1 cellular context compared by ENCODE assay signal in the genomic region with DNA sequence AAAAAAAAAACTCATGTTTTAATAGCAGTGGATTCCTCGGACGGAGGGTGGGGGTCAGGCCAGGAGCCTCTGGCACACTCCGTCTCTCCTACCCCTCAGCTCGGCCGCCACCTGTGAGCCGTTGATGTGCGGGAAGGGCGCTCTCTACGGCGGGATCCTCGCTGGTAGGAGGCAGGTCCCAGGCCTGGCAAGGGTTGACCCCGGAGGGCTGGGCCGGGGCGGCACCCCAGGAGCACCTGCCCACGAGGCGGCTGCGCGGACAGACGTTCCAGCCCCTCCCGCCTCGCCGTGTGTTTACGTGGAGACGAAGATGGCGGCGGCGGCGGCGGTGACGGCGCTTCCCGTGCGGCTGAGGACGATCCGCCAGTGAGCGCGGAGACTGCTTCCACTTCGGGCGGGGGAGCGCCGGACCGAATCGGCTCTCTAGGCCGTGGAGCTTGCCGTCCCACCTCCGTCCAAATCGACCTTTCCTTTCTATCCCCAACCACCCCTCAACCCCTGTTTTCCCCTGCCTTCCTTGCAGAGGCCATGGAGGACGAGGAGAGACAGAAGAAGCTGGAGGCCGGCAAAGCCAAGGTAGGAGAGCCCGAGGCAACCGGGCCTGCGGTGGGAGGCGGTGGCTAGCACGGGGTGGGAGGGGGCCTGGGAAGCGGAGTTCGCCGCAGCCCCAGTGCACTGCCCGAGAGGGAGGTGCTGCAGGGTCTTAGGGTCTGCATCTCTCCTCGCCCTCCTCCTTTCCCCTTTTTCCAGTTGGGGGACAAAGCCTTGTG.
A peak's percentile ranks its signal among the peaks of the same experiment; 100 is the strongest.
TF ChIP-seq lines count a peak whose summit lies in the region.

A gene (plus strand): TSS at position 291 of the 770 bp plus-strand sequence. CDS start 238 bp downstream, at position 529.

TF ChIP-seq in HepG2, 621 proteins besides CTCF, POLR2A, EP300 and RAD21 (continued from another document and continues in another):
- TF ChIP-seq RXRA (CRISPR knock-in tag; IDR thresholded peaks at IDR 0.05) (peak; percentile 58; the same call in 1 of the 2 replicates), ZNF343 (CRISPR knock-in tag; IDR thresholded peaks at IDR 0.05) (peak; percentile 80; the same call in 1 of the 2 replicates), MTA1 (CRISPR knock-in tag; IDR thresholded peaks at IDR 0.05; ENCODE audit: borderline replicate concordance) (peak; percentile 95), ZSCAN20 (CRISPR knock-in tag; IDR thresholded peaks at IDR 0.05; ENCODE audit: borderline replicate concordance) (no peak), TSC22D2 (CRISPR knock-in tag; IDR thresholded peaks at IDR 0.05; ENCODE audit: borderline replicate concordance) (peak; percentile 85; the same call in 1 of the 2 replicates), ZNF20 (CRISPR knock-in tag; IDR thresholded peaks at IDR 0.05) (no peak; the same call in 1 of the 2 replicates), ZFP36L1 (CRISPR knock-in tag; IDR thresholded peaks at IDR 0.05) (no peak), TCF7L2 (IDR thresholded peaks at IDR 0.05; ENCODE audit: low read depth, low read length) (no peak), TEAD2 (CRISPR knock-in tag; IDR thresholded peaks at IDR 0.05) (no peak), RNF2 (conservative IDR thresholded peaks at IDR 0.05; ENCODE audit: low read depth) (no peak), U2AF1 (optimal IDR thresholded peaks at IDR 0.05; ENCODE audit: low read depth, low read length) (no peak), SCMH1 (CRISPR knock-in tag; IDR thresholded peaks at IDR 0.05; ENCODE audit: borderline replicate concordance) (no peak), RARG (CRISPR knock-in tag; IDR thresholded peaks at IDR 0.05; ENCODE audit: low read depth) (no peak), MAZ (IDR thresholded peaks at IDR 0.05; ENCODE audit: borderline replicate concordance, low read depth, low read length) (no peak), MAZ (CRISPR knock-in tag; IDR thresholded peaks at IDR 0.05; ENCODE audit: low read depth) (peak; percentile 91; the same call in 1 of the 2 replicates), FOSL1 (CRISPR knock-in tag; IDR thresholded peaks at IDR 0.05; ENCODE audit: borderline replicate concordance) (no peak), SP4 (CRISPR knock-in tag; IDR thresholded peaks at IDR 0.05) (peak; percentile 88)
- TF ChIP-seq, protein P1, sequence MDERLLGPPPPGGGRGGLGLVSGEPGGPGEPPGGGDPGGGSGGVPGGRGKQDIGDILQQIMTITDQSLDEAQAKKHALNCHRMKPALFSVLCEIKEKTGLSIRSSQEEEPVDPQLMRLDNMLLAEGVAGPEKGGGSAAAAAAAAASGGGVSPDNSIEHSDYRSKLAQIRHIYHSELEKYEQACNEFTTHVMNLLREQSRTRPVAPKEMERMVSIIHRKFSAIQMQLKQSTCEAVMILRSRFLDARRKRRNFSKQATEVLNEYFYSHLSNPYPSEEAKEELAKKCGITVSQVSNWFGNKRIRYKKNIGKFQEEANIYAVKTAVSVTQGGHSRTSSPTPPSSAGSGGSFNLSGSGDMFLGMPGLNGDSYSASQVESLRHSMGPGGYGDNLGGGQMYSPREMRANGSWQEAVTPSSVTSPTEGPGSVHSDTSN (CRISPR knock-in tag; IDR thresholded peaks at IDR 0.05), result no peak
- TF ChIP-seq, protein P2, sequence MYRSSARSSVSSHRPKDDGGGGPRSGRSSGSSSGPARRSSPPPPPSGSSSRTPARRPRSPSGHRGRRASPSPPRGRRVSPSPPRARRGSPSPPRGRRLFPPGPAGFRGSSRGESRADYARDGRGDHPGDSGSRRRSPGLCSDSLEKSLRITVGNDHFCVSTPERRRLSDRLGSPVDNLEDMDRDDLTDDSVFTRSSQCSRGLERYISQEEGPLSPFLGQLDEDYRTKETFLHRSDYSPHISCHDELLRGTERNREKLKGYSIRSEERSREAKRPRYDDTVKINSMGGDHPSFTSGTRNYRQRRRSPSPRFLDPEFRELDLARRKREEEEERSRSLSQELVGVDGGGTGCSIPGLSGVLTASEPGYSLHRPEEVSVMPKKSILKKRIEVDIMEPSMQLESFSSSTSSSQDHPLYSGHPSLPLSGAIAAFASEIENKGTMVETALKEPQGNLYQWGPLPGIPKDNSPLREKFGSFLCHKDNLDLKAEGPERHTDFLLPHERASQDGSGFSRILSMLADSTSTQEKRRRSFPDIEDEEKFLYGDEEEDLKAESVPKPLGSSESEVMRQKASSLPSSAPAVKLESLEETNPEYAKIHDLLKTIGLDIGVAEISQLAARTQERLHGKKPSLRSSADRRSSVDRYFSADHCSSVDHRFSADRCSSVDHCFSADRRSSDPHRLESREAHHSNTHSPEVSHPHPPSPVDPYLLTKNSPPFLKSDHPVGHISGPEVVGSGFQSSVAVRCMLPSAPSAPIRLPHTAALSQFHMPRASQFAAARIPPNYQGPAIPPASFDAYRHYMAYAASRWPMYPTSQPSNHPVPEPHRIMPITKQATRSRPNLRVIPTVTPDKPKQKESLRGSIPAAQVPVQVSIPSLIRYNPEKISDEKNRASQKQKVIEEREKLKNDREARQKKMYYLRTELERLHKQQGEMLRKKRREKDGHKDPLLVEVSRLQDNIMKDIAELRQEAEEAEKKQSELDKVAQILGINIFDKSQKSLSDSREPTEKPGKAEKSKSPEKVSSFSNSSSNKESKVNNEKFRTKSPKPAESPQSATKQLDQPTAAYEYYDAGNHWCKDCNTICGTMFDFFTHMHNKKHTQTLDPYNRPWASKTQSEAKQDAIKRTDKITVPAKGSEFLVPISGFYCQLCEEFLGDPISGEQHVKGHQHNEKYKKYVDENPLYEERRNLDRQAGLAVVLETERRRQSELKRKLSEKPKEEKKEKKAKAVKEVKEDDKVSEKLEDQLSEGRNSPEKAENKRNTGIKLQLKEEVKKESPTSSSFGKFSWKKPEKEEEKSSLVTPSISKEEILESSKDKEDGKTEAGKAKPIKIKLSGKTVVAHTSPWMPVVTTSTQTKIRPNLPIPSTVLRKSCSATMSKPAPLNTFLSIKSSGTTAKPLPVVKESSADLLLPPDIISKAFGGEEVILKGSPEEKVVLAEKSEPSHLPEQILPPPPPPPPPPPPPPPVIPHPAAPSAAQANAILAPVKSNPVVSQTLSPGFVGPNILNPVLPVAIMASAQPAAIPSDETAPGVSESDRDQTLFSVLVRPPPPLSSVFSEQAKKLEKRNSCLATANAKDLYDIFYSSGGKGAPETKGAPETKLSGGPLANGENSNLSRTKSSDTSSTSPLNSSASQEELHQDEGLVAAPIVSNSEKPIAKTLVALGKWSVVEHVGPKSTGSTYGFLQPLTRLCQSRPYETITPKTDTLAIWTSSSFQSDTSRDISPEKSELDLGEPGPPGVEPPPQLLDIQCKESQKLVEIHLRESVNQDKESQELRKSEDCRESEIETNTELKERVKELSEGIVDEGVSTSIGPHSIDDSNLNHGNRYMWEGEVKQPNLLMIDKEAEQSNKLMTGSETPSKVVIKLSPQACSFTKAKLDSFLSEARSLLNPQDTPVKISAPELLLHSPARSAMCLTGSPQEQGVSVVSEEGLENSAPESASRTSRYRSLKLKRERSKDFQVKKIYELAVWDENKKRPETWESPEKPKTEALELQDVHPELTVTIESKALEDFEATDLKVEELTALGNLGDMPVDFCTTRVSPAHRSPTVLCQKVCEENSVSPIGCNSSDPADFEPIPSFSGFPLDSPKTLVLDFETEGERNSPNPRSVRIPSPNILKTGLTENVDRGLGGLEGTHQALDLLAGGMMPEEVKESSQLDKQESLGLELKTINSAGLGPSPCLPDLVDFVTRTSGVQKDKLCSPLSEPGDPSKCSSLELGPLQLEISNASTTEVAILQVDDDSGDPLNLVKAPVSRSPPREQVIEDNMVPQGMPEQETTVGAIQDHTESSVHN (CRISPR knock-in tag; IDR thresholded peaks at IDR 0.05), result no peak; the same call in 1 of the 2 replicates
- TF ChIP-seq, protein P3, sequence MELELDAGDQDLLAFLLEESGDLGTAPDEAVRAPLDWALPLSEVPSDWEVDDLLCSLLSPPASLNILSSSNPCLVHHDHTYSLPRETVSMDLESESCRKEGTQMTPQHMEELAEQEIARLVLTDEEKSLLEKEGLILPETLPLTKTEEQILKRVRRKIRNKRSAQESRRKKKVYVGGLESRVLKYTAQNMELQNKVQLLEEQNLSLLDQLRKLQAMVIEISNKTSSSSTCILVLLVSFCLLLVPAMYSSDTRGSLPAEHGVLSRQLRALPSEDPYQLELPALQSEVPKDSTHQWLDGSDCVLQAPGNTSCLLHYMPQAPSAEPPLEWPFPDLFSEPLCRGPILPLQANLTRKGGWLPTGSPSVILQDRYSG (CRISPR knock-in tag; IDR thresholded peaks at IDR 0.05), result no peak
- TF ChIP-seq, protein P4, sequence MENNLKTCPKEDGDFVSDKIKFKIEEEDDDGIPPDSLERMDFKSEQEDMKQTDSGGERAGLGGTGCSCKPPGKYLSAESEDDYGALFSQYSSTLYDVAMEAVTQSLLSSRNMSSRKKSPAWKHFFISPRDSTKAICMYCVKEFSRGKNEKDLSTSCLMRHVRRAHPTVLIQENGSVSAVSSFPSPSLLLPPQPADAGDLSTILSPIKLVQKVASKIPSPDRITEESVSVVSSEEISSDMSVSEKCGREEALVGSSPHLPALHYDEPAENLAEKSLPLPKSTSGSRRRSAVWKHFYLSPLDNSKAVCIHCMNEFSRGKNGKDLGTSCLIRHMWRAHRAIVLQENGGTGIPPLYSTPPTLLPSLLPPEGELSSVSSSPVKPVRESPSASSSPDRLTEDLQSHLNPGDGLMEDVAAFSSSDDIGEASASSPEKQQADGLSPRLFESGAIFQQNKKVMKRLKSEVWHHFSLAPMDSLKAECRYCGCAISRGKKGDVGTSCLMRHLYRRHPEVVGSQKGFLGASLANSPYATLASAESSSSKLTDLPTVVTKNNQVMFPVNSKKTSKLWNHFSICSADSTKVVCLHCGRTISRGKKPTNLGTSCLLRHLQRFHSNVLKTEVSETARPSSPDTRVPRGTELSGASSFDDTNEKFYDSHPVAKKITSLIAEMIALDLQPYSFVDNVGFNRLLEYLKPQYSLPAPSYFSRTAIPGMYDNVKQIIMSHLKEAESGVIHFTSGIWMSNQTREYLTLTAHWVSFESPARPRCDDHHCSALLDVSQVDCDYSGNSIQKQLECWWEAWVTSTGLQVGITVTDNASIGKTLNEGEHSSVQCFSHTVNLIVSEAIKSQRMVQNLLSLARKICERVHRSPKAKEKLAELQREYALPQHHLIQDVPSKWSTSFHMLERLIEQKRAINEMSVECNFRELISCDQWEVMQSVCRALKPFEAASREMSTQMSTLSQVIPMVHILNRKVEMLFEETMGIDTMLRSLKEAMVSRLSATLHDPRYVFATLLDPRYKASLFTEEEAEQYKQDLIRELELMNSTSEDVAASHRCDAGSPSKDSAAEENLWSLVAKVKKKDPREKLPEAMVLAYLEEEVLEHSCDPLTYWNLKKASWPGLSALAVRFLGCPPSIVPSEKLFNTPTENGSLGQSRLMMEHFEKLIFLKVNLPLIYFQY (CRISPR knock-in tag; IDR thresholded peaks at IDR 0.05; ENCODE audit: borderline replicate concordance), result no peak
- TF ChIP-seq, protein P5, sequence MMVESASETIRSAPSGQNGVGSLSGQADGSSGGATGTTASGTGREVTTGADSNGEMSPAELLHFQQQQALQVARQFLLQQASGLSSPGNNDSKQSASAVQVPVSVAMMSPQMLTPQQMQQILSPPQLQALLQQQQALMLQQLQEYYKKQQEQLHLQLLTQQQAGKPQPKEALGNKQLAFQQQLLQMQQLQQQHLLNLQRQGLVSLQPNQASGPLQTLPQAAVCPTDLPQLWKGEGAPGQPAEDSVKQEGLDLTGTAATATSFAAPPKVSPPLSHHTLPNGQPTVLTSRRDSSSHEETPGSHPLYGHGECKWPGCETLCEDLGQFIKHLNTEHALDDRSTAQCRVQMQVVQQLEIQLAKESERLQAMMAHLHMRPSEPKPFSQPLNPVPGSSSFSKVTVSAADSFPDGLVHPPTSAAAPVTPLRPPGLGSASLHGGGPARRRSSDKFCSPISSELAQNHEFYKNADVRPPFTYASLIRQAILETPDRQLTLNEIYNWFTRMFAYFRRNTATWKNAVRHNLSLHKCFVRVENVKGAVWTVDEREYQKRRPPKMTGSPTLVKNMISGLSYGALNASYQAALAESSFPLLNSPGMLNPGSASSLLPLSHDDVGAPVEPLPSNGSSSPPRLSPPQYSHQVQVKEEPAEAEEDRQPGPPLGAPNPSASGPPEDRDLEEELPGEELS (CRISPR knock-in tag; IDR thresholded peaks at IDR 0.05), result peak; percentile 48; the same call in 1 of the 2 replicates
- TF ChIP-seq, protein P6, sequence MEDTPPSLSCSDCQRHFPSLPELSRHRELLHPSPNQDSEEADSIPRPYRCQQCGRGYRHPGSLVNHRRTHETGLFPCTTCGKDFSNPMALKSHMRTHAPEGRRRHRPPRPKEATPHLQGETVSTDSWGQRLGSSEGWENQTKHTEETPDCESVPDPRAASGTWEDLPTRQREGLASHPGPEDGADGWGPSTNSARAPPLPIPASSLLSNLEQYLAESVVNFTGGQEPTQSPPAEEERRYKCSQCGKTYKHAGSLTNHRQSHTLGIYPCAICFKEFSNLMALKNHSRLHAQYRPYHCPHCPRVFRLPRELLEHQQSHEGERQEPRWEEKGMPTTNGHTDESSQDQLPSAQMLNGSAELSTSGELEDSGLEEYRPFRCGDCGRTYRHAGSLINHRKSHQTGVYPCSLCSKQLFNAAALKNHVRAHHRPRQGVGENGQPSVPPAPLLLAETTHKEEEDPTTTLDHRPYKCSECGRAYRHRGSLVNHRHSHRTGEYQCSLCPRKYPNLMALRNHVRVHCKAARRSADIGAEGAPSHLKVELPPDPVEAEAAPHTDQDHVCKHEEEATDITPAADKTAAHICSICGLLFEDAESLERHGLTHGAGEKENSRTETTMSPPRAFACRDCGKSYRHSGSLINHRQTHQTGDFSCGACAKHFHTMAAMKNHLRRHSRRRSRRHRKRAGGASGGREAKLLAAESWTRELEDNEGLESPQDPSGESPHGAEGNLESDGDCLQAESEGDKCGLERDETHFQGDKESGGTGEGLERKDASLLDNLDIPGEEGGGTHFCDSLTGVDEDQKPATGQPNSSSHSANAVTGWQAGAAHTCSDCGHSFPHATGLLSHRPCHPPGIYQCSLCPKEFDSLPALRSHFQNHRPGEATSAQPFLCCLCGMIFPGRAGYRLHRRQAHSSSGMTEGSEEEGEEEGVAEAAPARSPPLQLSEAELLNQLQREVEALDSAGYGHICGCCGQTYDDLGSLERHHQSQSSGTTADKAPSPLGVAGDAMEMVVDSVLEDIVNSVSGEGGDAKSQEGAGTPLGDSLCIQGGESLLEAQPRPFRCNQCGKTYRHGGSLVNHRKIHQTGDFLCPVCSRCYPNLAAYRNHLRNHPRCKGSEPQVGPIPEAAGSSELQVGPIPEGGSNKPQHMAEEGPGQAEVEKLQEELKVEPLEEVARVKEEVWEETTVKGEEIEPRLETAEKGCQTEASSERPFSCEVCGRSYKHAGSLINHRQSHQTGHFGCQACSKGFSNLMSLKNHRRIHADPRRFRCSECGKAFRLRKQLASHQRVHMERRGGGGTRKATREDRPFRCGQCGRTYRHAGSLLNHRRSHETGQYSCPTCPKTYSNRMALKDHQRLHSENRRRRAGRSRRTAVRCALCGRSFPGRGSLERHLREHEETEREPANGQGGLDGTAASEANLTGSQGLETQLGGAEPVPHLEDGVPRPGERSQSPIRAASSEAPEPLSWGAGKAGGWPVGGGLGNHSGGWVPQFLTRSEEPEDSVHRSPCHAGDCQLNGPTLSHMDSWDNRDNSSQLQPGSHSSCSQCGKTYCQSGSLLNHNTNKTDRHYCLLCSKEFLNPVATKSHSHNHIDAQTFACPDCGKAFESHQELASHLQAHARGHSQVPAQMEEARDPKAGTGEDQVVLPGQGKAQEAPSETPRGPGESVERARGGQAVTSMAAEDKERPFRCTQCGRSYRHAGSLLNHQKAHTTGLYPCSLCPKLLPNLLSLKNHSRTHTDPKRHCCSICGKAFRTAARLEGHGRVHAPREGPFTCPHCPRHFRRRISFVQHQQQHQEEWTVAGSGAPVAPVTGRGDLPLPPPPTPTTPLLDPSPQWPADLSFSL (CRISPR knock-in tag; IDR thresholded peaks at IDR 0.05), result 0 out of 2 replicates have a peak, but pooled peaks have one; percentile 41
- TF ChIP-seq, protein P7, sequence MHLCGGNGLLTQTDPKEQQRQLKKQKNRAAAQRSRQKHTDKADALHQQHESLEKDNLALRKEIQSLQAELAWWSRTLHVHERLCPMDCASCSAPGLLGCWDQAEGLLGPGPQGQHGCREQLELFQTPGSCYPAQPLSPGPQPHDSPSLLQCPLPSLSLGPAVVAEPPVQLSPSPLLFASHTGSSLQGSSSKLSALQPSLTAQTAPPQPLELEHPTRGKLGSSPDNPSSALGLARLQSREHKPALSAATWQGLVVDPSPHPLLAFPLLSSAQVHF (CRISPR knock-in tag; IDR thresholded peaks at IDR 0.05), result peak; percentile 86; the same call in 1 of the 2 replicates
